In the genomic region with DNA sequence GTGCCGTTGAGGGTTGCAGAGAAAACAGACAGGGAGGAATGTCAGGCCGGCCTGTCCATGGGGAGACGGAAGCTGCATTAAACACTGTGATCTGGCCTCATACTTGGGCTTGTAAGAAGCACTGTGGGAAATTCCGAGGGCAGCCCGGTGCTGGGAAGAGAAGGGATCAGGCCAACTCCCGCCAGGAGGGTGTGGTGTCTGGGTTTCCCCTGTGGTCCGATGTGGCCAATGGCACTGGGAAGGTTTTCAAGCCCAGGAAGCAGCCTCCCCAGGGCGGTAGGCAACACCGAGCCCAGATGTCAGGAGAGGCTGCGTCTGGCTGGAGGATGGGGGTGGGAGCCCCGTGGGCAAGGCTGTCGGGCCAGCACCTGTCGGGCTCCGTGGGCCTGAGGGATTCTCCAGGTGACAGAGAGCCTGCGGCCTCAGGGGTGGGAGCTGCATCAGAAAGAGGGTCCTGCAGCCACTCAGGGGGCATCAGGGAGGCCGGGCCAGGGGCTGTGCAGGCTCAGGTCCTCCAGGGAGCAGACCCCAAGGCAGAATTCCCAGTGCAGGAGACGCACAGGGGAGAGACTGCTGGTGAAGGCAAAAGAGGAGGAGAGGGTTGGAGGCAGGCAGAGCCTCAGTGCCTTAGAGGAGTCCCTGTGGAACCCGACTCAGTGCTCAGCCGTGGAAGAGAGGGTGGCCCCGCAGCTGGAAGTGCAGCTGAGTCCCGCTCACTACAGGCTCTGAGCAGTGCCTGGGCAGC, we compare ENCODE assay signal across 20 cellular contexts. TPM values are rescaled to one million over a fixed set of nuclear protein-coding genes. Genes with fewer than 3 reads are reported as not detected.
DNase-seq lines count a peak whose midpoint lies in the region; ATAC-seq and TF ChIP-seq lines count a peak whose summit lies in the region.
"Had no signal": no experiment of that assay in that cellular context is flagged by ENCODE, and none has a peak within 500 bp of the region (broad histone marks: within the 10 kb centered on the region; RNA-seq: fewer than 3 reads in every experiment).

No MANE protein-coding gene starts in this region.

- intact Hi-C loops in activated T-helper 1 cell treated with anti-CD3 and anti-CD28 coated beads, Interleukin-12 subunit alpha, Interleukin-12 subunit beta, Interleukin-2, Interleukin-4 antibody, amounts not matched to agents 30 ng/mL and 10 ng/mL and 1 ng/mL, durations not matched to agents 14 hours and 24 hours and 36 hours (cut with micrococcal nuclease): no loop called here
- intact Hi-C loops in vagina (cut with DNase I): no loop called here

- no peaks in the 10 kb centered on the region for H3K9me3 Mint-ChIP-seq in stimulated activated naive CD8-positive, alpha-beta T cell treated with anti-CD3 and anti-CD28 coated beads, Interleukin-15, Interleukin-2, amounts not matched to agents 100 ng/mL and 50 ng/mL, for 24 hours
- H3K9me3 Mint-ChIP-seq in activated T-helper 1 cell treated with anti-CD3 and anti-CD28 coated beads, Interleukin-12 subunit alpha, Interleukin-12 subunit beta, Interleukin-2, Interleukin-4 antibody, amounts not matched to agents 30 ng/mL and 10 ng/mL and 1 ng/mL, durations not matched to agents 14 hours and 24 hours and 36 hours: no peaks in the 10 kb centered on the region
- no peaks in the 10 kb centered on the region for H3K9me3 Mint-ChIP-seq in glutamatergic neuron (ENCODE audit: unreplicated experiment)
- no peaks in the 10 kb centered on the region for H3K9me3 Mint-ChIP-seq in stimulated activated memory B cell treated with anti-CD40 and anti-IgM and Interleukin-4, amounts not matched to agents 10 μg/mL and 1 μg/mL and 100 μg/mL, for 72 hours
- H3K9me3 Mint-ChIP-seq: central memory CD8-positive, alpha-beta T cell; effector memory CD8-positive, alpha-beta T cell; H9; mesothelial cell of epicardium had no signal

- no peak overlapping the region for H3K4me3 ChIP-seq in vagina
- H3K4me3 ChIP-seq: stomach had no signal

- no peak overlapping the region for H3K27ac ChIP-seq in vagina
- H3K27ac ChIP-seq: neutrophil, stomach had no signal

- peak overlapping the region; percentile 82 for H3K27ac Mint-ChIP-seq in stimulated activated naive CD8-positive, alpha-beta T cell treated with anti-CD3 and anti-CD28 coated beads, Interleukin-15, Interleukin-2, amounts not matched to agents 100 ng/mL and 50 ng/mL, for 24 hours
- peak overlapping the region; percentile 62 for H3K27ac Mint-ChIP-seq in activated T-helper 1 cell treated with anti-CD3 and anti-CD28 coated beads, Interleukin-12 subunit alpha, Interleukin-12 subunit beta, Interleukin-2, Interleukin-4 antibody, amounts not matched to agents 30 ng/mL and 10 ng/mL and 1 ng/mL, durations not matched to agents 14 hours and 24 hours and 36 hours
- H3K27ac Mint-ChIP-seq in glutamatergic neuron (ENCODE audit: unreplicated experiment): no peak overlapping the region
- no peak overlapping the region for H3K27ac Mint-ChIP-seq in stimulated activated memory B cell treated with anti-CD40 and anti-IgM and Interleukin-4, amounts not matched to agents 10 μg/mL and 1 μg/mL and 100 μg/mL, for 72 hours
- H3K27ac Mint-ChIP-seq: effector memory CD8-positive, alpha-beta T cell; mesothelial cell of epicardium had no signal

- H3K4me3 Mint-ChIP-seq in stimulated activated naive CD8-positive, alpha-beta T cell treated with anti-CD3 and anti-CD28 coated beads, Interleukin-15, Interleukin-2, amounts not matched to agents 100 ng/mL and 50 ng/mL, for 24 hours: no peak overlapping the region
- H3K4me3 Mint-ChIP-seq in activated T-helper 1 cell treated with anti-CD3 and anti-CD28 coated beads, Interleukin-12 subunit alpha, Interleukin-12 subunit beta, Interleukin-2, Interleukin-4 antibody, amounts not matched to agents 30 ng/mL and 10 ng/mL and 1 ng/mL, durations not matched to agents 14 hours and 24 hours and 36 hours: no peak overlapping the region
- no peak overlapping the region for H3K4me3 Mint-ChIP-seq in glutamatergic neuron (ENCODE audit: unreplicated experiment)
- H3K4me3 Mint-ChIP-seq in stimulated activated memory B cell treated with anti-CD40 and anti-IgM and Interleukin-4, amounts not matched to agents 10 μg/mL and 1 μg/mL and 100 μg/mL, for 72 hours: no peak overlapping the region
- H3K4me3 Mint-ChIP-seq: central memory CD8-positive, alpha-beta T cell; H9; mesothelial cell of epicardium had no signal

- H3K4me1 Mint-ChIP-seq in stimulated activated naive CD8-positive, alpha-beta T cell treated with anti-CD3 and anti-CD28 coated beads, Interleukin-15, Interleukin-2, amounts not matched to agents 100 ng/mL and 50 ng/mL, for 24 hours (ENCODE audit: low read depth): peaks cover 29% of the 10 kb centered on the region
- H3K4me1 Mint-ChIP-seq in activated T-helper 1 cell treated with anti-CD3 and anti-CD28 coated beads, Interleukin-12 subunit alpha, Interleukin-12 subunit beta, Interleukin-2, Interleukin-4 antibody, amounts not matched to agents 30 ng/mL and 10 ng/mL and 1 ng/mL, durations not matched to agents 14 hours and 24 hours and 36 hours (ENCODE audit: low read depth): peaks cover 63% of the 10 kb centered on the region
- peaks cover 10% of the 10 kb centered on the region for H3K4me1 Mint-ChIP-seq in glutamatergic neuron (ENCODE audit: low read depth, unreplicated experiment)
- peaks cover 40% of the 10 kb centered on the region for H3K4me1 Mint-ChIP-seq in stimulated activated memory B cell treated with anti-CD40 and anti-IgM and Interleukin-4, amounts not matched to agents 10 μg/mL and 1 μg/mL and 100 μg/mL, for 72 hours
- H3K4me1 Mint-ChIP-seq: mesothelial cell of epicardium had no signal

- no peak for TF ChIP-seq POLR2A in vagina (IDR thresholded peaks at IDR 0.05)

- ATAC-seq in stimulated activated naive CD8-positive, alpha-beta T cell treated with anti-CD3 and anti-CD28 coated beads, Interleukin-15, Interleukin-2, amounts not matched to agents 100 U/mL and 50 U/mL, for 24 hours: no peak
- no peak for ATAC-seq in stimulated activated memory B cell treated with anti-CD40 and anti-IgM and Interleukin-4, amounts not matched to agents 10 μg/mL and 1 μg/mL and 100 μg/mL, for 72 hours
- ATAC-seq: effector memory CD8-positive, alpha-beta T cell had no signal

- DNase-seq in stimulated activated naive CD8-positive, alpha-beta T cell treated with anti-CD3 and anti-CD28 coated beads, Interleukin-15, Interleukin-2, amounts not matched to agents 100 U/mL and 50 U/mL, for 24 hours: no peak
- no peak for DNase-seq in activated T-helper 1 cell treated with anti-CD3 and anti-CD28 coated beads, Interleukin-12 subunit alpha, Interleukin-12 subunit beta, Interleukin-2, Interleukin-4 antibody, amounts not matched to agents 30 ng/mL and 10 ng/mL and 1 ng/mL, durations not matched to agents 14 hours and 24 hours and 36 hours (ENCODE audit: low spot score)
- DNase-seq in glutamatergic neuron (peak; percentile 39), vagina (ENCODE audit: extremely low spot score in 2 of 2) (no peak), HUDEP-2 (lab: John Stamatoyannopoulos, UW; ENCODE audit: unreplicated experiment in 76 of 76) (no peak)
- DNase-seq: activated CD4-positive, CD25-positive, alpha-beta regulatory T cell treated with anti-CD3 and anti-CD28 coated beads, Interleukin-2, amount 50 U/mL, for 72 hours; effector memory CD8-positive, alpha-beta T cell; hypothalamus; KBM-7; NCI-H2081 treated with DMSO at 0.1 percent for 48 hours; NCI-H524 treated with DMSO at 0.1 percent for 48 hours; SIG-M5; stomach; T-helper 9 cell had no signal

- H3K27me3 Mint-ChIP-seq in stimulated activated naive CD8-positive, alpha-beta T cell treated with anti-CD3 and anti-CD28 coated beads, Interleukin-15, Interleukin-2, amounts not matched to agents 100 ng/mL and 50 ng/mL, for 24 hours: no peaks in the 10 kb centered on the region
- H3K27me3 Mint-ChIP-seq in activated T-helper 1 cell treated with anti-CD3 and anti-CD28 coated beads, Interleukin-12 subunit alpha, Interleukin-12 subunit beta, Interleukin-2, Interleukin-4 antibody, amounts not matched to agents 30 ng/mL and 10 ng/mL and 1 ng/mL, durations not matched to agents 14 hours and 24 hours and 36 hours (ENCODE audit: insufficient read depth): no peaks in the 10 kb centered on the region
- H3K27me3 Mint-ChIP-seq in glutamatergic neuron (ENCODE audit: unreplicated experiment): peaks cover 9% of the 10 kb centered on the region
- no peaks in the 10 kb centered on the region for H3K27me3 Mint-ChIP-seq in stimulated activated memory B cell treated with anti-CD40 and anti-IgM and Interleukin-4, amounts not matched to agents 10 μg/mL and 1 μg/mL and 100 μg/mL, for 72 hours
- H3K27me3 Mint-ChIP-seq: central memory CD8-positive, alpha-beta T cell; effector memory CD8-positive, alpha-beta T cell had no signal

- TF ChIP-seq CTCF in glutamatergic neuron (IDR thresholded peaks at IDR 0.05; ENCODE audit: partially characterized antibody, unreplicated experiment) (no peak), vagina (IDR thresholded peaks at IDR 0.05) (no peak)

- H3K4me1 ChIP-seq in vagina: no peaks in the 10 kb centered on the region

- H3K36me3 Mint-ChIP-seq in stimulated activated naive CD8-positive, alpha-beta T cell treated with anti-CD3 and anti-CD28 coated beads, Interleukin-15, Interleukin-2, amounts not matched to agents 100 ng/mL and 50 ng/mL, for 24 hours (ENCODE audit: low read depth): peaks cover 53% of the 10 kb centered on the region
- H3K36me3 Mint-ChIP-seq in activated T-helper 1 cell treated with anti-CD3 and anti-CD28 coated beads, Interleukin-12 subunit alpha, Interleukin-12 subunit beta, Interleukin-2, Interleukin-4 antibody, amounts not matched to agents 30 ng/mL and 10 ng/mL and 1 ng/mL, durations not matched to agents 14 hours and 24 hours and 36 hours (ENCODE audit: low read depth): peaks cover 49% of the 10 kb centered on the region
- H3K36me3 Mint-ChIP-seq in glutamatergic neuron (ENCODE audit: unreplicated experiment): no peaks in the 10 kb centered on the region
- H3K36me3 Mint-ChIP-seq in stimulated activated memory B cell treated with anti-CD40 and anti-IgM and Interleukin-4, amounts not matched to agents 10 μg/mL and 1 μg/mL and 100 μg/mL, for 72 hours: no peaks in the 10 kb centered on the region
- H3K36me3 Mint-ChIP-seq: mesothelial cell of epicardium had no signal

- no peaks in the 10 kb centered on the region for H3K9me3 ChIP-seq in vagina
- H3K9me3 ChIP-seq: neutrophil, stomach had no signal

- no peaks in the 10 kb centered on the region for H3K36me3 ChIP-seq in vagina
- H3K36me3 ChIP-seq: neutrophil, stomach had no signal

- H3K27me3 ChIP-seq in vagina: no peaks in the 10 kb centered on the region
- H3K27me3 ChIP-seq: neutrophil had no signal

RNA-seq across cellular contexts. Expression of a gene that starts 8.4 kb away (rescaled TPM):
- total RNA-seq in activated T-helper 1 cell treated with anti-CD3 and anti-CD28 coated beads, Interleukin-12 subunit alpha, Interleukin-12 subunit beta, Interleukin-2, Interleukin-4 antibody, amounts not matched to agents 30 ng/mL and 10 ng/mL and 1 ng/mL, durations not matched to agents 14 hours and 24 hours and 36 hours: 69.1 and 70.8 TPM in 2 replicates
- not detected for total RNA-seq in glutamatergic neuron (ENCODE audit: unreplicated experiment)
- total RNA-seq in vagina: 6.4 TPM
- total RNA-seq: H9, mesothelial cell of epicardium had no signal

RNA-seq across cellular contexts. Expression of a gene that starts 16.2 kb away (rescaled TPM):
- total RNA-seq in activated T-helper 1 cell treated with anti-CD3 and anti-CD28 coated beads, Interleukin-12 subunit alpha, Interleukin-12 subunit beta, Interleukin-2, Interleukin-4 antibody, amounts not matched to agents 30 ng/mL and 10 ng/mL and 1 ng/mL, durations not matched to agents 14 hours and 24 hours and 36 hours: 33.7 and 41.3 TPM in 2 replicates
- total RNA-seq in glutamatergic neuron (ENCODE audit: unreplicated experiment): 0.71 TPM
- 0.25 TPM for total RNA-seq in vagina
- total RNA-seq: mesothelial cell of epicardium had no signal

RNA-seq across cellular contexts. Expression of a gene that starts 45.7 kb away (rescaled TPM):
- total RNA-seq in activated T-helper 1 cell treated with anti-CD3 and anti-CD28 coated beads, Interleukin-12 subunit alpha, Interleukin-12 subunit beta, Interleukin-2, Interleukin-4 antibody, amounts not matched to agents 30 ng/mL and 10 ng/mL and 1 ng/mL, durations not matched to agents 14 hours and 24 hours and 36 hours: not detected in 2 replicates
- total RNA-seq in glutamatergic neuron (ENCODE audit: unreplicated experiment): not detected
- total RNA-seq in vagina: not detected
- total RNA-seq: H9, mesothelial cell of epicardium had no signal

Comparison
In these comparisons a context has a peak if more than half of its experiments do, and no peak if none do; other contexts are left out.
1. H3K27ac Mint-ChIP-seq: peak in stimulated activated naive CD8-positive, alpha-beta T cell treated with anti-CD3 and anti-CD28 coated beads, Interleukin-15, Interleukin-2, amounts not matched to agents 100 ng/mL and 50 ng/mL, for 24 hours (single experiment) and activated T-helper 1 cell treated with anti-CD3 and anti-CD28 coated beads, Interleukin-12 subunit alpha, Interleukin-12 subunit beta, Interleukin-2, Interleukin-4 antibody, amounts not matched to agents 30 ng/mL and 10 ng/mL and 1 ng/mL, durations not matched to agents 14 hours and 24 hours and 36 hours (single experiment); none in glutamatergic neuron (single experiment) and stimulated activated memory B cell treated with anti-CD40 and anti-IgM and Interleukin-4, amounts not matched to agents 10 μg/mL and 1 μg/mL and 100 μg/mL, for 72 hours (single experiment).
2. RNA of a gene that starts 16.2 kb away (total RNA-seq): 33.7 to 41.3 TPM in activated T-helper 1 cell treated with anti-CD3 and anti-CD28 coated beads, Interleukin-12 subunit alpha, Interleukin-12 subunit beta, Interleukin-2, Interleukin-4 antibody, amounts not matched to agents 30 ng/mL and 10 ng/mL and 1 ng/mL, durations not matched to agents 14 hours and 24 hours and 36 hours; 0.71 TPM in glutamatergic neuron (single experiment) and 0.25 TPM in vagina (single experiment); every median in the first group is over 10 times any median in the second.